Comparison of ENCODE assay signal across 1 cellular context in the genomic region with DNA sequence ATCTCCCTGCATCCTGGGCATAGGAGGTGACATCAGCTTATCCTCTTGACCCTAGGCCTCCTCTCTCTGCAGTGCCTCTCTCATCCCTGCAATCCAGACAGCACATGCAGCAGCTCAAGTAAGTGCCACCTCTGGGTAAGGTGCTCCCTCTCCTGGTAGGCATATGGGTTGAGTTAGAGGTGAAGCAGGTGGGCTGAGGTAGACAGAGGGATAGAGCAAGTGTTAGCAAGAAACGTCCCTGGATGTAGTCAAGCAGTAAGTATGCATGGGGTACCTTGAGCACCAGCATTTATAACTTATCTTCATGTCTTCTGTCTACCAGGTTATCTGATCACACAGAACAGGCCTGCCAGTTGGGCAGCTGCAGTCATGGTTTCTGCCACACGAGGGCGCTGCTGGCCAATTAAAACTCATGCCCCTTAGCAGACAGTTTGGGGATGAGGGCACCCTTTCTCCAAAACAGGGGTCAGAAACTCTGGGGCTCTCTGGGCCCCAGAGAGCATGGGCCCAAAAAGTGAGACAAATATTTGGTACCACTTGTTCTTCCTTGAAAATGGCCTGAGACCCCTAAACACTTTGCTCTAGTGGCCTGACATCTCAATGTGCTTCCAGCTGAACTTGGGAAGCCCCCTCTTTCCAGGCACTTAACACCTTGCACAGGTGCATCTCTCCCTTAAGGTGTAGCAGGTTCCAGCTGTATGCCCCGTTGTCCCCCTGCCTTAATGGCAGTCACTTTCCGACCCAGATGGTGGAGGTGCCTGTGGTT.
A peak's percentile ranks its signal among the peaks of the same experiment; 100 is the strongest.
TF ChIP-seq lines count a peak whose summit lies in the region.

No MANE protein-coding gene starts in this region.

TF ChIP-seq in HEK293, 187 proteins besides CTCF, POLR2A, EP300 and RAD21 (continued from another document):
- TF ChIP-seq, protein P1, sequence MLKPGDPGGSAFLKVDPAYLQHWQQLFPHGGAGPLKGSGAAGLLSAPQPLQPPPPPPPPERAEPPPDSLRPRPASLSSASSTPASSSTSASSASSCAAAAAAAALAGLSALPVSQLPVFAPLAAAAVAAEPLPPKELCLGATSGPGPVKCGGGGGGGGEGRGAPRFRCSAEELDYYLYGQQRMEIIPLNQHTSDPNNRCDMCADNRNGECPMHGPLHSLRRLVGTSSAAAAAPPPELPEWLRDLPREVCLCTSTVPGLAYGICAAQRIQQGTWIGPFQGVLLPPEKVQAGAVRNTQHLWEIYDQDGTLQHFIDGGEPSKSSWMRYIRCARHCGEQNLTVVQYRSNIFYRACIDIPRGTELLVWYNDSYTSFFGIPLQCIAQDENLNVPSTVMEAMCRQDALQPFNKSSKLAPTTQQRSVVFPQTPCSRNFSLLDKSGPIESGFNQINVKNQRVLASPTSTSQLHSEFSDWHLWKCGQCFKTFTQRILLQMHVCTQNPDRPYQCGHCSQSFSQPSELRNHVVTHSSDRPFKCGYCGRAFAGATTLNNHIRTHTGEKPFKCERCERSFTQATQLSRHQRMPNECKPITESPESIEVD (tag by site-specific recombination; IDR thresholded peaks at IDR 0.05), result no peak
- TF ChIP-seq YY1 (tag by site-specific recombination; IDR thresholded peaks at IDR 0.05) (no peak), ZNF2 (tag by site-specific recombination; IDR thresholded peaks at IDR 0.05) (peak; percentile 92), ZNF654 (tag by site-specific recombination; IDR thresholded peaks at IDR 0.05; ENCODE audit: low read depth) (peak; percentile 92), ZNF660 (tag by site-specific recombination; IDR thresholded peaks at IDR 0.05) (peak; percentile 41; the same call in 1 of the 2 replicates), ZSCAN30 (tag by site-specific recombination; IDR thresholded peaks at IDR 0.05) (peak; percentile 17; the same call in 1 of the 2 replicates)
